1 cellular context compared by ENCODE assay signal in the genomic region with DNA sequence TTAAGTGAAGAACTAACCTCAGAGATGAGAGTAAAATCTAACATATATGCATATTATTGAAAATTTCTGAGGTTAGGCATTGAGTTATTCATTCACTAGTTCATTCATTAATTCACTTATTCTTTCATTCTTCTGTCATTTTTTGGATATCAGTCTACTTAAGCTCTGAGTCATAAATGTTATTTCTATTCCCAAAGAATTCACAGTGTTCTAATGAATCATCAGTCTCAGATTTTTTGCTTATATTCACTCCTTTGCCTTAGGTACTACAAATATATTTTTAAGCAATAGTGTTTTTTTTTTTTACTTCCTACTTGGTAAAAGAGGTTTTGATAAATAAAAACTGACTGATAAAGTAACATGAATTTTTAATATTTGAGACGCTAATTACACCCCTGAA.
TF ChIP-seq lines count a peak whose summit lies in the region.

No MANE protein-coding gene starts in this region.

TF ChIP-seq in SK-N-SH treated with all-trans-retinoic acid at 6 μM for 48 hours, 23 proteins besides CTCF, POLR2A, EP300 and RAD21 (continued from another document):
- TF ChIP-seq CSDC2 (CRISPR knock-in tag; IDR thresholded peaks at IDR 0.05) (no peak), POU6F1 (CRISPR knock-in tag; IDR thresholded peaks at IDR 0.05; ENCODE audit: borderline replicate concordance, low read depth) (no peak), CREB5 (CRISPR knock-in tag; IDR thresholded peaks at IDR 0.05; ENCODE audit: low read depth) (no peak), SNAI2 (CRISPR knock-in tag; IDR thresholded peaks at IDR 0.05) (no peak)
